Comparison of ENCODE assay signal across 31 cellular contexts in the genomic region with DNA sequence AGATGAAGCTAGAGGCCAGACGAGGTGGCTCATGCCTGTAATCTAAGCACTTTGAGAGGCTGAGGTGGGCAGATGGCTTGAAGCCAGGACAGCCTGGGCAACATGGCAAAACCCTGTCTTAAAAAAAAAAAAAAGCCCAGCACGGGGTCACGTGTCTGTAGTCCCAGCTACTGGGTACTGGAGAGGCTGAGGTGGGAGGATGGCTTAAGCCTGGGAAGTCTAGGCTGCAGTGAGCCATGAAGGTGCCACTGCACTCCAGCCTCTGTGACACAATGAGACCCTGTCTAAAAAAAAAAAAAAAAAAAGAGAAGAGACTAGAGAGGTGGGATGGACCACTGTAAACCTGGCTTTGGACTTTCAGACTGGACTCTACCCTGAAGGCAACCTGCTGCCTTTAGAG.
"Had no signal": no experiment of that assay in that cellular context is flagged by ENCODE, and none has a peak within 500 bp of the region (broad histone marks: within the 10 kb centered on the region; RNA-seq: fewer than 3 reads in every experiment).

No MANE protein-coding gene starts in this region.

- H3K4me1 ChIP-seq: ascending aorta, SJSA1 had no signal

- H3K9ac ChIP-seq: SK-N-SH had no signal

- H3K9me3 Mint-ChIP-seq: activated CD4-positive, alpha-beta T cell treated with anti-CD3 and anti-CD28 coated beads, Interleukin-2, amount 10 ng/mL, durations not matched to agents 7 days and 5 days; activated naive CD4-positive, alpha-beta T cell treated with anti-CD3 and anti-CD28 coated beads, Interleukin-2, amount 50 U/mL, for 24 hours; activated naive CD8-positive, alpha-beta T cell treated with anti-CD3 and anti-CD28 coated beads, Interleukin-2, amount 10 ng/mL, durations not matched to agents 7 days and 5 days; activated T-helper 2 cell treated with anti-CD3 and anti-CD28 coated beads, Interferon-gamma antibody, Interleukin-2, Interleukin-4, amounts not matched to agents 10 μg/mL and 5 μg/mL and 100 μg/mL, durations not matched to agents 14 hours and 24 hours and 36 hours; central memory CD8-positive, alpha-beta T cell; T-helper 1 cell treated with Interleukin-12 subunit alpha and Interleukin-12 subunit beta and Interleukin-4 antibody, amounts not matched to agents 30 μg/mL and 1 μg/mL, for 36 hours; T-helper 2 cell treated with Interferon-gamma antibody and Interleukin-4, amounts not matched to agents 5 μg/mL and 100 μg/mL, for 36 hours; WTC11 had no signal

- H3K36me3 ChIP-seq: ascending aorta, cardiac muscle cell, SJSA1 had no signal

- H3K27me3 Mint-ChIP-seq: activated CD4-positive, alpha-beta T cell treated with anti-CD3 and anti-CD28 coated beads, Interleukin-2, amount 10 ng/mL, durations not matched to agents 7 days and 5 days; activated naive CD4-positive, alpha-beta T cell treated with anti-CD3 and anti-CD28 coated beads, Interleukin-2, amount 50 U/mL, for 24 hours had no signal

- ATAC-seq: activated CD4-positive, alpha-beta T cell treated with anti-CD3 and anti-CD28 coated beads for 36 hours; activated CD4-positive, CD25-positive, alpha-beta regulatory T cell treated with anti-CD3 and anti-CD28 coated beads, Interleukin-2, amount 50 U/mL, for 24 hours; activated CD8-positive, alpha-beta T cell treated with anti-CD3 and anti-CD28 coated beads, Interleukin-2, amount 10 ng/mL, durations not matched to agents 7 days and 5 days; Panc1; WTC11 had no signal

- H3K4me3 ChIP-seq: ascending aorta, cardiac muscle cell, SJSA1 had no signal

- DNase-seq: activated CD4-positive, alpha-beta T cell treated with anti-CD3 and anti-CD28 coated beads for 36 hours; activated CD4-positive, alpha-beta T cell treated with anti-CD3 and anti-CD28 coated beads, Interleukin-2, amount 10 ng/mL, durations not matched to agents 7 days and 5 days; activated CD4-positive, alpha-beta T cell treated with anti-CD3 and anti-CD28 coated beads, Interleukin-2, amount 50 U/mL, for 48 hours; activated CD8-positive, alpha-beta T cell treated with anti-CD3 and anti-CD28 coated beads, Interleukin-2, amount 10 ng/mL, durations not matched to agents 7 days and 5 days; activated gamma-delta T cell; activated naive CD4-positive, alpha-beta T cell treated with Interleukin-2 at 50 U/mL for 16 hours; activated naive CD8-positive, alpha-beta T cell treated with anti-CD3 and anti-CD28 coated beads, Interleukin-2, amount 10 ng/mL, durations not matched to agents 7 days and 5 days; activated T-cell treated with anti-CD3 and anti-CD28 coated beads, Interleukin-2, amount 50 U/mL, for 24 hours; amygdala; Karpas-422; KBM-7; NCI-H1105; NCI-H1417 treated with DMSO at 0.1 percent for 48 hours; NCI-H187 treated with DMSO at 0.1 percent for 48 hours; NCI-H345; NCI-H526 treated with DMSO at 0.1 percent for 48 hours; NCI-H774; SHP77; SK-N-SH had no signal

- H3K27me3 ChIP-seq: ascending aorta, cardiac muscle cell, SJSA1 had no signal

- H3K4me2 ChIP-seq: SK-N-SH had no signal

- H3K4me3 Mint-ChIP-seq: activated CD4-positive, alpha-beta T cell treated with anti-CD3 and anti-CD28 coated beads for 36 hours; activated CD4-positive, alpha-beta T cell treated with anti-CD3 and anti-CD28 coated beads, Interleukin-2, amount 10 ng/mL, durations not matched to agents 7 days and 5 days; activated CD8-positive, alpha-beta T cell treated with anti-CD3 and anti-CD28 coated beads, Interleukin-2, amount 10 ng/mL, durations not matched to agents 7 days and 5 days; activated naive CD4-positive, alpha-beta T cell treated with anti-CD3 and anti-CD28 coated beads, Interleukin-2, amount 50 U/mL, for 24 hours; activated naive CD8-positive, alpha-beta T cell treated with anti-CD3 and anti-CD28 coated beads, Interleukin-2, amount 10 ng/mL, durations not matched to agents 7 days and 5 days; activated T-cell treated with anti-CD3 and anti-CD28 coated beads, Interleukin-2, amount 50 U/mL, for 24 hours; central memory CD8-positive, alpha-beta T cell; T-helper 1 cell treated with Interleukin-12 subunit alpha and Interleukin-12 subunit beta and Interleukin-4 antibody, amounts not matched to agents 30 μg/mL and 1 μg/mL, for 36 hours; T-helper 2 cell treated with Interferon-gamma antibody and Interleukin-4, amounts not matched to agents 5 μg/mL and 100 μg/mL, for 36 hours; WTC11 had no signal

- H3K36me3 Mint-ChIP-seq: activated naive CD4-positive, alpha-beta T cell treated with anti-CD3 and anti-CD28 coated beads, Interleukin-2, amount 50 U/mL, for 24 hours; activated naive CD8-positive, alpha-beta T cell treated with anti-CD3 and anti-CD28 coated beads, Interleukin-2, amount 10 ng/mL, durations not matched to agents 7 days and 5 days; WTC11 had no signal

- FAIRE-seq: TTC549 had no signal

- H3K9me3 ChIP-seq: ascending aorta, SJSA1, SK-N-SH had no signal

- H3K4me1 Mint-ChIP-seq: WTC11 had no signal

- H3K27ac Mint-ChIP-seq: activated CD4-positive, alpha-beta T cell treated with anti-CD3 and anti-CD28 coated beads for 36 hours; activated CD4-positive, alpha-beta T cell treated with anti-CD3 and anti-CD28 coated beads, Interleukin-2, amount 10 ng/mL, durations not matched to agents 7 days and 5 days; activated CD8-positive, alpha-beta T cell treated with anti-CD3 and anti-CD28 coated beads, Interleukin-2, amount 10 ng/mL, durations not matched to agents 7 days and 5 days; activated naive CD4-positive, alpha-beta T cell treated with anti-CD3 and anti-CD28 coated beads, Interleukin-2, amount 50 U/mL, for 24 hours; activated naive CD8-positive, alpha-beta T cell treated with anti-CD3 and anti-CD28 coated beads, Interleukin-2, amount 10 ng/mL, durations not matched to agents 7 days and 5 days; activated T-cell treated with anti-CD3 and anti-CD28 coated beads, Interleukin-2, amount 50 U/mL, for 24 hours; activated T-helper 2 cell treated with anti-CD3 and anti-CD28 coated beads, Interferon-gamma antibody, Interleukin-2, Interleukin-4, amounts not matched to agents 10 μg/mL and 5 μg/mL and 100 μg/mL, durations not matched to agents 14 hours and 24 hours and 36 hours; T-helper 1 cell treated with Interleukin-12 subunit alpha and Interleukin-12 subunit beta and Interleukin-4 antibody, amounts not matched to agents 30 μg/mL and 1 μg/mL, for 36 hours; T-helper 2 cell treated with Interferon-gamma antibody and Interleukin-4, amounts not matched to agents 5 μg/mL and 100 μg/mL, for 36 hours; WTC11 had no signal

- H3K27ac ChIP-seq: ascending aorta, cardiac muscle cell, SJSA1 had no signal
